In genomic region chr20:59604770-59605665, GRCh38 we compare ENCODE assay signal across 12 cellular contexts. TPM values are rescaled to one million over a fixed set of nuclear protein-coding genes. Genes with fewer than 3 reads are reported as not detected.
DNase-seq lines count a peak whose midpoint lies in the region; ATAC-seq and TF ChIP-seq lines count a peak whose summit lies in the region.
"Had no signal": no experiment of that assay in that cellular context is flagged by ENCODE, and none has a peak within 500 bp of the region (broad histone marks: within the 10 kb centered on the region; RNA-seq: fewer than 3 reads in every experiment).

No MANE protein-coding gene starts in this region.

- ATAC-seq in HG03095 (IDR thresholded peaks at IDR 0.05; ENCODE audit: unreplicated experiment): no peak
- ATAC-seq in HG02642 (IDR thresholded peaks at IDR 0.05; ENCODE audit: poor library complexity, unreplicated experiment): no peak
- ATAC-seq: left lobe of liver had no signal

- H3K4me1 Mint-ChIP-seq in type B pancreatic cell (ENCODE audit: unreplicated experiment): no peaks in the 10 kb centered on the region

- DNase-seq in NCI-H146 (lab: John Stamatoyannopoulos, UW) (peak; percentile 34), NCI-H146 treated with DMSO at 0.1 percent for 48 hours (lab: John Stamatoyannopoulos, UW; ENCODE audit: unreplicated experiment) (no peak), ecto neural progenitor cell (ENCODE audit: low spot score) (peak; percentile 62), iPS-NIHi7 (ENCODE audit: extremely low spot score) (peak; percentile 48), type B pancreatic cell (ENCODE audit: extremely low spot score, unreplicated experiment) (no peak)
- no peak for DNase-seq in activated CD4-positive, CD25-positive, alpha-beta regulatory T cell treated with anti-CD3 and anti-CD28 coated beads, Interleukin-2, amount 50 U/mL, for 72 hours
- DNase-seq: adrenal gland, OCI-M1 had no signal

- H3K27me3 Mint-ChIP-seq in type B pancreatic cell: peaks cover 88% of the 10 kb centered on the region

- H3K9me3 Mint-ChIP-seq in type B pancreatic cell: no peaks in the 10 kb centered on the region

- no peak for TF ChIP-seq CTCF in type B pancreatic cell (conservative IDR thresholded peaks at IDR 0.05)

- no peak overlapping the region for H3K27ac Mint-ChIP-seq in type B pancreatic cell

- peak overlapping the region; percentile 70 for H3K4me3 Mint-ChIP-seq in type B pancreatic cell

- no peaks in the 10 kb centered on the region for H3K36me3 Mint-ChIP-seq in type B pancreatic cell

RNA-seq across cellular contexts. Expression of gene PHACTR3, which starts 0.7 kb away (rescaled TPM):
- total RNA-seq in type B pancreatic cell (ENCODE audit: low replicate concordance): 0.55 and 2.1 TPM in 2 replicates
- total RNA-seq: T-helper 2 cell treated with Interferon-gamma antibody and Interleukin-4, amounts not matched to agents 100 ng/mL and 5 ng/mL, for 36 hours had no signal

Comparison
In these comparisons a context has a peak if more than half of its experiments do, and no peak if none do; other contexts are left out.
1. DNase-seq: peak in NCI-H146 (single experiment), ecto neural progenitor cell (single experiment) and iPS-NIHi7 (single experiment); none in NCI-H146 treated with DMSO at 0.1 percent for 48 hours (single experiment), type B pancreatic cell (single experiment) and activated CD4-positive, CD25-positive, alpha-beta regulatory T cell treated with anti-CD3 and anti-CD28 coated beads, Interleukin-2, amount 50 U/mL, for 72 hours (single experiment).